Comparison of ENCODE assay signal across 13 cellular contexts in genomic region chr7:20194586-20194985, GRCh38.
"Had no signal": no experiment of that assay in that cellular context is flagged by ENCODE, and none has a peak within 500 bp of the region (broad histone marks: within the 10 kb centered on the region; RNA-seq: fewer than 3 reads in every experiment).

No MANE protein-coding gene starts in this region.

- H3K36me3 ChIP-seq: thyroid gland had no signal

- DNase-seq: activated CD4-positive, alpha-beta T cell treated with anti-CD3 and anti-CD28 coated beads, Interleukin-2, amount 50 U/mL, for 1 hour; activated naive CD4-positive, alpha-beta T cell treated with anti-CD3 and anti-CD28 coated beads, Interleukin-2, amount 10 ng/mL, durations not matched to agents 7 days and 5 days; effector memory CD4-positive, alpha-beta T cell; foreskin fibroblast; kidney glomerular epithelial cell; left ventricle myocardium superior; mesenchymal stem cell; naive thymus-derived CD8-positive, alpha-beta T cell; nucleus accumbens; stimulated activated CD4-positive, alpha-beta T cell treated with anti-CD3 and anti-CD28 coated beads, Interleukin-2, amount 100 ng/mL, for 48 hours; stimulated activated naive B cell treated with anti-CD40 and anti-IgM and Interleukin-4, amounts not matched to agents 10 μg/mL and 1 μg/mL and 100 μg/mL, for 72 hours; thyroid gland had no signal

- H3K27me3 Mint-ChIP-seq: activated naive CD4-positive, alpha-beta T cell treated with anti-CD3 and anti-CD28 coated beads, Interleukin-2, amount 10 ng/mL, durations not matched to agents 7 days and 5 days; dendritic cell treated with granulocyte-macrophage colony-stimulating factor and Interleukin-4, amounts not matched to agents 40 ng/mL and 50 ng/mL, for 4 days; naive thymus-derived CD8-positive, alpha-beta T cell; stimulated activated naive B cell treated with anti-CD40 and anti-IgM and Interleukin-4, amounts not matched to agents 10 μg/mL and 1 μg/mL and 100 μg/mL, for 72 hours had no signal

- ATAC-seq: left ventricle myocardium superior; naive thymus-derived CD8-positive, alpha-beta T cell had no signal

- H3K9me3 ChIP-seq: thyroid gland had no signal

- H3K4me3 Mint-ChIP-seq: activated naive CD4-positive, alpha-beta T cell treated with anti-CD3 and anti-CD28 coated beads, Interleukin-2, amount 10 ng/mL, durations not matched to agents 7 days and 5 days; dendritic cell treated with granulocyte-macrophage colony-stimulating factor and Interleukin-4, amounts not matched to agents 40 ng/mL and 50 ng/mL, for 4 days; naive thymus-derived CD8-positive, alpha-beta T cell; stimulated activated naive B cell treated with anti-CD40 and anti-IgM and Interleukin-4, amounts not matched to agents 10 μg/mL and 1 μg/mL and 100 μg/mL, for 72 hours had no signal

- H3K4me3 ChIP-seq: thyroid gland had no signal

- H3K27ac Mint-ChIP-seq: activated naive CD4-positive, alpha-beta T cell treated with anti-CD3 and anti-CD28 coated beads, Interleukin-2, amount 10 ng/mL, durations not matched to agents 7 days and 5 days; naive thymus-derived CD8-positive, alpha-beta T cell; stimulated activated naive B cell treated with anti-CD40 and anti-IgM and Interleukin-4, amounts not matched to agents 10 μg/mL and 1 μg/mL and 100 μg/mL, for 72 hours had no signal

- H3K27me3 ChIP-seq: thyroid gland had no signal

- H3K4me1 ChIP-seq: thyroid gland had no signal

- H3K4me1 Mint-ChIP-seq: activated naive CD4-positive, alpha-beta T cell treated with anti-CD3 and anti-CD28 coated beads, Interleukin-2, amount 10 ng/mL, durations not matched to agents 7 days and 5 days had no signal

- H3K9me3 Mint-ChIP-seq: activated naive CD4-positive, alpha-beta T cell treated with anti-CD3 and anti-CD28 coated beads, Interleukin-2, amount 10 ng/mL, durations not matched to agents 7 days and 5 days had no signal

- H3K27ac ChIP-seq: thyroid gland had no signal

- H3K36me3 Mint-ChIP-seq: activated naive CD4-positive, alpha-beta T cell treated with anti-CD3 and anti-CD28 coated beads, Interleukin-2, amount 10 ng/mL, durations not matched to agents 7 days and 5 days had no signal
